24 cellular contexts compared by ENCODE assay signal in the genomic region with DNA sequence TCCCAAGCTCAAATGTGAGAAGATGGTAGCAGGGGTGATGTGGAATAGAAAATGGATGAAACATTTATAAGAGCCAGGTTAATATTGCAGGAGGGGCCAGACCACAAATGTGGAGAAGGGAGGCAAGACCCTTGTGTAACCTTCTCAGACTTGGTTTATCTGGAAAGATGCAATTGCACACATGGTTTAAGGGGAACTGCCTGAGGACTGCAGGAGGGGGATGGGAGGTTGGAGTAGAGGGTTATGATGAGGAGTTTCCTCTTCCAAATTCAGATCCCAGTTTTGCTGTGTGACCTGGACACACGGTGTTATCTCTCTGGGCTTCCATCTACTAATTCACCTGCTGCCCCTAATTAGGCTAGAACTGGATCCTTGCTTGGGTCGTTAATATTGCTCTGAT. TPM values are rescaled to one million over a fixed set of nuclear protein-coding genes. Genes with fewer than 3 reads are reported as not detected.
DNase-seq lines count a peak whose midpoint lies in the region; ATAC-seq, FAIRE-seq and TF ChIP-seq lines count a peak whose summit lies in the region.
"Had no signal": no experiment of that assay in that cellular context is flagged by ENCODE, and none has a peak within 500 bp of the region (broad histone marks: within the 10 kb centered on the region; RNA-seq: fewer than 3 reads in every experiment).

No MANE protein-coding gene starts in this region.

- H3K4me3 ChIP-seq in BLaER1 treated with 17β-estradiol and CSF1 and Interleukin-3, amounts not matched to agents 10 nM and 100 nM, result no peak overlapping the region
- H3K4me3 ChIP-seq in NB4 (ENCODE audit: low read depth, low read length) (no peak overlapping the region), esophagus muscularis mucosa (no peak overlapping the region)
- H3K4me3 ChIP-seq: A549, GM23248 had no signal

- no peak for ATAC-seq in HG02840 (IDR thresholded peaks at IDR 0.05; ENCODE audit: low FRiP score, unreplicated experiment)
- ATAC-seq: A549 had no signal

- H3K4me2 ChIP-seq in BLaER1 treated with 17β-estradiol and CSF1 and Interleukin-3, amounts not matched to agents 10 nM and 100 nM, result peak overlapping the region in 9 of 11 experiments; percentile 17 to 81 (median 51); a peak in 15 of 22 replicates
- H3K4me2 ChIP-seq: A549 had no signal

- TF ChIP-seq POLR2A in NB4 (IDR thresholded peaks at IDR 0.05; ENCODE audit: extremely low read depth, insufficient read length) (no peak), esophagus muscularis mucosa (IDR thresholded peaks at IDR 0.05; ENCODE audit: low read depth) (no peak)

- H3K9ac ChIP-seq in BLaER1 treated with 17β-estradiol and CSF1 and Interleukin-3, amounts not matched to agents 10 nM and 100 nM, result peak overlapping the region in 1 of 11 experiments; percentile 38; a peak in 1 of 22 replicates
- H3K9ac ChIP-seq: GM23248 had no signal

- H3K36me3 ChIP-seq in BLaER1 treated with 17β-estradiol and CSF1 and Interleukin-3, amounts not matched to agents 10 nM and 100 nM, result no peaks in the 10 kb centered on the region
- no peaks in the 10 kb centered on the region for H3K36me3 ChIP-seq in esophagus muscularis mucosa
- H3K36me3 ChIP-seq: BE2C had no signal

- intact Hi-C loops in esophagus muscularis mucosa (cut with DNase I), result no loop called here

- no peak for TF ChIP-seq EP300 in esophagus muscularis mucosa (IDR thresholded peaks at IDR 0.05)

- in situ Hi-C loops in KBM-7 (cut with MboI; ENCODE audit: low pct_unique_long_range_greater_than_20kb, low sequenced_read_pairs), result no loop called here

- peak overlapping the region in 9 of 11 experiments; percentile 78 to 96 (median 92); a peak in 16 of 22 replicates for H3K27ac ChIP-seq in BLaER1 treated with 17β-estradiol and CSF1 and Interleukin-3, amounts not matched to agents 10 nM and 100 nM
- no peak overlapping the region for H3K27ac ChIP-seq in esophagus muscularis mucosa (replicated peaks in 1 of 4)
- H3K27ac ChIP-seq: A549, GM23248 had no signal

- H3K27me3 ChIP-seq in BLaER1 treated with 17β-estradiol and CSF1 and Interleukin-3, amounts not matched to agents 10 nM and 100 nM, result no peaks in the 10 kb centered on the region
- no peaks in the 10 kb centered on the region for H3K27me3 ChIP-seq in esophagus muscularis mucosa
- H3K27me3 ChIP-seq: BE2C had no signal

- H3K4me1 ChIP-seq in BLaER1 treated with 17β-estradiol and CSF1 and Interleukin-3, amounts not matched to agents 10 nM and 100 nM, result peaks cover 42 to 94% (median 70%) of the 10 kb centered on the region in 10 experiments
- no peaks in the 10 kb centered on the region for H3K4me1 ChIP-seq in esophagus muscularis mucosa
- H3K4me1 ChIP-seq: A549, BE2C had no signal

- no peaks in the 10 kb centered on the region for H4K20me1 ChIP-seq in BLaER1 treated with 17β-estradiol and CSF1 and Interleukin-3, amounts not matched to agents 10 nM and 100 nM

- H3K9me3 ChIP-seq in BLaER1 treated with 17β-estradiol and CSF1 and Interleukin-3, amounts not matched to agents 10 nM and 100 nM (replicated peaks in 1 of 11), result peaks cover 0 to 49% (median 27%) of the 10 kb centered on the region in 11 experiments; a peak in 17 of 22 replicates
- H3K9me3 ChIP-seq in esophagus muscularis mucosa, result no peaks in the 10 kb centered on the region
- H3K9me3 ChIP-seq: A549, BE2C had no signal

- 66% methylated on average over 2 of the region's 2 CpGs for WGBS in esophagus muscularis mucosa

- DNase-seq in KBM-7 (peak; percentile 27), NB4 (ENCODE audit: low read depth) (peak; percentile 60), esophagus muscularis mucosa (ENCODE audit: extremely low spot score) (peak; percentile 7), D721Med (ENCODE audit: insufficient read length, low spot score) (no peak), NCI-H1694 (lab: John Stamatoyannopoulos, UW) (no peak)
- DNase-seq: 8988T; ACHN; AML-193; BE2C; C1 segment of cervical spinal cord; Calu3; CD4-positive, alpha-beta memory T cell; COR-L47; DMS153; DND-41; GM23248; H7; HCEC 1CT had no signal

- FAIRE-seq in D721Med (lab: Jason Lieb, UNC), result no peak
- FAIRE-seq: A549, G401.6, GM12892, H1 had no signal

- no peak for TF ChIP-seq CTCF in NB4 (IDR thresholded peaks at IDR 0.05; ENCODE audit: low read depth, low read length)
- no peak for TF ChIP-seq CTCF in esophagus muscularis mucosa (IDR thresholded peaks at IDR 0.05)
- TF ChIP-seq CTCF in D721Med (IDR thresholded peaks at IDR 0.05; ENCODE audit: insufficient read depth, missing control alignments), result no peak

RNA-seq across cellular contexts. Expression of a gene that starts 46.1 kb away (rescaled TPM):
- under 1 TPM; 0.52 to 0.99 (median 0.73) TPM for total RNA-seq in esophagus muscularis mucosa

Comparison
In these comparisons a context has a peak if more than half of its experiments do, and no peak if none do; other contexts are left out.
1. H3K27ac ChIP-seq: peak in BLaER1 treated with 17β-estradiol and CSF1 and Interleukin-3, amounts not matched to agents 10 nM and 100 nM (9 of 11); none in esophagus muscularis mucosa (0 of 4).
2. DNase-seq: peak in KBM-7 (single experiment), NB4 (single experiment) and esophagus muscularis mucosa (single experiment); none in D721Med (single experiment) and NCI-H1694 (single experiment).